20 cellular contexts compared by ENCODE assay signal in genomic region chr14:102445066-102445465, GRCh38.
A peak's percentile ranks its signal among the peaks of the same experiment; 100 is the strongest.
DNase-seq lines count a peak whose midpoint lies in the region; ATAC-seq, FAIRE-seq and TF ChIP-seq lines count a peak whose summit lies in the region.
"Had no signal": no experiment of that assay in that cellular context is flagged by ENCODE, and none has a peak within 500 bp of the region (broad histone marks: within the 10 kb centered on the region; RNA-seq: fewer than 3 reads in every experiment).

No MANE protein-coding gene starts in this region.

- H3K9me3 ChIP-seq in T-helper 17 cell (ENCODE audit: control insufficient read depth, low read length, poor library complexity, severe bottlenecking), result no peaks in the 10 kb centered on the region
- no peaks in the 10 kb centered on the region for H3K9me3 ChIP-seq in H1 (ENCODE audit: insufficient read depth in 2 of 2, low read depth in 1 of 2, low read length in 1 of 2)
- H3K9me3 ChIP-seq in thyroid gland, result no peaks in the 10 kb centered on the region
- H3K9me3 ChIP-seq: A549 had no signal

- no peaks in the 10 kb centered on the region for H3K79me1 ChIP-seq in H1 (ENCODE audit: low read depth, low read length)

- no peak for FAIRE-seq in H1 (lab: Jason Lieb, UNC)
- FAIRE-seq: A549, GM19239 had no signal

- 85% methylated on average over 7 of the region's 7 CpGs; no CpG with 5 or more reads in 1 of the 2 experiments for WGBS in H1 (ENCODE audit: extremely low coverage in 1 of 2, insufficient coverage in 1 of 2, insufficient read length in 1 of 2, insufficient replicate concordance in 2 of 2, low coverage in 1 of 2, low lambda C conversion rate in 2 of 2, missing lambda C conversion rate in 1 of 2), 2 experiments
- WGBS in thyroid gland, 2 donors, result 93 to 95% methylated on average over 7 of the region's 7 CpGs

- in situ Hi-C loops in GM13976 (cut with MboI; ENCODE audit: low sequenced_read_pairs, unreplicated experiment), result no loop called here

- H3K36me3 Mint-ChIP-seq in T-helper 17 cell (ENCODE audit: low read depth), result peaks cover 3% of the 10 kb centered on the region

- CTCF ChIA-PET in H1 (lab: Charles Lee; ENCODE audit: partially characterized antibody), result interaction anchor here (0.9 to 1.8 kb wide), 3 partner anchors 8 to 1642 kb away, joined by 3 to 5 read pairs (median 4); no protein-coding TSS in a partner anchor

- no peak overlapping the region for H3K18ac ChIP-seq in H1 (ENCODE audit: extremely low read depth, low read length)

- DNase-seq in T-helper 17 cell (no peak), H1 (ENCODE audit: low read depth in 1 of 2, low spot score in 2 of 2) (no peak), middle frontal gyrus (ENCODE audit: extremely low spot score, low spot score) (peak; percentile 27), substantia nigra (lab: John Stamatoyannopoulos, UW) (peak in 37 of 49 donors; percentile 17 to 87 (median 58)), GM03348 (ENCODE audit: low spot score) (no peak), GM13976 (ENCODE audit: low spot score) (no peak), thyroid gland (no peak)
- no peak for DNase-seq in effector CD8-positive, alpha-beta T cell (lab: John Stamatoyannopoulos, UW)
- DNase-seq: COR-L47; DMS153; GM23248; NCI-H1436; NCI-H2029; NCI-H2171; NCI-H446 treated with DMSO at 0.1 percent for 48 hours; NK-92 treated with Interleukin-12 subunit alpha and Interleukin-12 subunit beta, amount 100 ng/mL, for 24 hours; SIG-M5 had no signal

- H2BK12ac ChIP-seq in H1 (ENCODE audit: low read depth, low read length), result no peak overlapping the region

- no peak overlapping the region for H2BK120ac ChIP-seq in H1 (replicated peaks; ENCODE audit: low read depth, low read length)

- H4K5ac ChIP-seq in H1 (ENCODE audit: insufficient read length, low read depth, low read length), result no peak overlapping the region

- H3K27me3 ChIP-seq in H1 (replicated peaks in 1 of 4; ENCODE audit: control insufficient read depth in 3 of 4, extremely low read depth in 1 of 4, insufficient read depth in 3 of 4, low read length in 3 of 4) (no peaks in the 10 kb centered on the region), thyroid gland (no peaks in the 10 kb centered on the region)

- H3K23ac ChIP-seq in H1 (ENCODE audit: insufficient read length), result no peak overlapping the region

- H3K9ac ChIP-seq in H1 (replicated peaks in 1 of 4; ENCODE audit: extremely low read depth in 1 of 4, low read depth in 3 of 4, low read length in 3 of 4), result no peak overlapping the region
- H3K9ac ChIP-seq: GM23248 had no signal

- H3K36me3 ChIP-seq in H1 (ENCODE audit: control insufficient read depth in 2 of 4, insufficient read depth in 4 of 4, low read length in 3 of 4), result peaks cover 3 to 31% (median 13%) of the 10 kb centered on the region in 4 experiments; a peak in 6 of 8 replicates
- H3K36me3 ChIP-seq in thyroid gland, result peaks cover 38 to 52% of the 10 kb centered on the region in 2 donors

- peaks cover 3% of the 10 kb centered on the region for H3K4me1 Mint-ChIP-seq in T-helper 17 cell

- peak overlapping the region; percentile 30; the same call in 1 of the 2 replicates for H2BK5ac ChIP-seq in H1 (ENCODE audit: low read depth, low read length)

- no peaks in the 10 kb centered on the region for H3K79me2 ChIP-seq in H1 (ENCODE audit: control insufficient read depth in 1 of 2, insufficient read depth in 2 of 2, low read length in 2 of 2)

- H3K4ac ChIP-seq in H1 (replicated peaks; ENCODE audit: insufficient read length, low read depth, low read length), result no peak overlapping the region

- H3K23me2 ChIP-seq in H1 (ENCODE audit: low read depth, low read length), result no peaks in the 10 kb centered on the region

- no peak overlapping the region for H3K56ac ChIP-seq in H1 (replicated peaks; ENCODE audit: insufficient read length, low read depth, low read length)

- no peak overlapping the region for H4K91ac ChIP-seq in H1 (replicated peaks; ENCODE audit: insufficient read length, low read length)

- TF ChIP-seq EP300 in H1 (IDR thresholded peaks at IDR 0.05; ENCODE audit: borderline replicate concordance in 1 of 2, low read depth in 2 of 2, low read length in 2 of 2), result no peak

- no peak overlapping the region for H4K8ac ChIP-seq in H1 (ENCODE audit: extremely low read depth, insufficient read depth, low read length)

- TF ChIP-seq CTCF in H1 (IDR thresholded peaks at IDR 0.05; ENCODE audit: control extremely low read depth in 1 of 3, insufficient read depth in 1 of 3, low read depth in 1 of 3, low read length in 3 of 3), result no peak
- TF ChIP-seq CTCF in GM13976 (IDR thresholded peaks at IDR 0.05; ENCODE audit: borderline replicate concordance, control extremely low read depth, extremely low read depth, insufficient read depth, missing control alignments), result no peak
- TF ChIP-seq CTCF in thyroid gland (IDR thresholded peaks at IDR 0.05), result no peak

- H3K4me3 Mint-ChIP-seq in T-helper 17 cell, result no peak overlapping the region
- H3K4me3 Mint-ChIP-seq: CD14-positive monocyte had no signal

- H4K20me1 ChIP-seq in H1 (replicated peaks in 1 of 2; ENCODE audit: control insufficient read depth in 1 of 2, insufficient read depth in 2 of 2, low read length in 2 of 2), result no peaks in the 10 kb centered on the region

- no peak overlapping the region for H3K27ac ChIP-seq in H1 (ENCODE audit: low read depth, low read length)
- peak overlapping the region; percentile 63 for H3K27ac ChIP-seq in substantia nigra (ENCODE audit: low read depth, low read length, poor library complexity, severe bottlenecking)
- H3K27ac ChIP-seq in thyroid gland, result no peak overlapping the region
- H3K27ac ChIP-seq: A549, GM23248 had no signal

- TF ChIP-seq POLR2A in H1 (IDR thresholded peaks at IDR 0.05; ENCODE audit: control extremely low read depth in 1 of 2, low read depth in 2 of 2, low read length in 2 of 2) (no peak), thyroid gland (IDR thresholded peaks at IDR 0.05) (no peak)

- H2BK20ac ChIP-seq in H1 (ENCODE audit: low read length), result no peak overlapping the region

- no peaks in the 10 kb centered on the region for H3K27me3 Mint-ChIP-seq in T-helper 17 cell

- H3K4me3 ChIP-seq in H1 (ENCODE audit: extremely low read depth in 1 of 4, insufficient read depth in 2 of 4, low read depth in 3 of 4, low read length in 4 of 4), result no peak overlapping the region
- H3K4me3 ChIP-seq in thyroid gland (replicated peaks in 1 of 3), result no peak overlapping the region
- H3K4me3 ChIP-seq: A549, GM23248 had no signal

- H2AFZ ChIP-seq in H1 (ENCODE audit: low read length), result no peak overlapping the region
- H2AFZ ChIP-seq: GM23248 had no signal

- POLR2A ChIA-PET in H1 (lab: Charles Lee; ENCODE audit: partially characterized antibody), result no interaction called here

- intact Hi-C loops in thyroid gland (cut with DNase I), result no loop called here

- peak overlapping the region; percentile 24 for H3K27ac Mint-ChIP-seq in T-helper 17 cell

- ATAC-seq in T-helper 17 cell, result no peak
- ATAC-seq: A549 had no signal

- no peak overlapping the region for H2AK5ac ChIP-seq in H1 (ENCODE audit: low read depth, low read length)

- H3K14ac ChIP-seq in H1 (ENCODE audit: insufficient read length), result no peak overlapping the region

- no peaks in the 10 kb centered on the region; a peak in 1 of 7 replicates for H3K4me1 ChIP-seq in H1 (replicated peaks in 1 of 4; ENCODE audit: control insufficient read depth in 3 of 4, insufficient read depth in 4 of 4, low read length in 3 of 4)
- no peaks in the 10 kb centered on the region for H3K4me1 ChIP-seq in thyroid gland
- H3K4me1 ChIP-seq: A549 had no signal

- no peak for TF ChIP-seq RAD21 in H1 (IDR thresholded peaks at IDR 0.05 in 1 of 2, conservative IDR thresholded peaks at IDR 0.05 in 1 of 2; ENCODE audit: low read depth in 2 of 2, low read length in 2 of 2)

- no peak overlapping the region for H3K4me2 ChIP-seq in H1 (ENCODE audit: insufficient read depth in 1 of 2, low read depth in 2 of 2, low read length in 2 of 2)
- H3K4me2 ChIP-seq: A549 had no signal

- no peak overlapping the region for H2BK15ac ChIP-seq in H1 (ENCODE audit: low read length)

TF ChIP-seq in H1, 55 proteins besides CTCF, POLR2A, EP300 and RAD21:
- TF ChIP-seq CBX5 (IDR thresholded peaks at IDR 0.05; ENCODE audit: low read depth, low read length) (no peak), TAF1 (IDR thresholded peaks at IDR 0.05; ENCODE audit: low read depth, low read length) (no peak), HDAC2 (IDR thresholded peaks at IDR 0.05; ENCODE audit: borderline replicate concordance in 1 of 2, low read depth in 2 of 2, low read length in 2 of 2) (no peak), SP1 (IDR thresholded peaks at IDR 0.05; ENCODE audit: low read depth, low read length) (no peak), RNF2 (IDR thresholded peaks at IDR 0.05; ENCODE audit: borderline replicate concordance, low read depth, low read length, missing control alignments, poor library complexity, severe bottlenecking) (no peak), JUND (IDR thresholded peaks at IDR 0.05; ENCODE audit: low read length) (no peak), E2F6 (IDR thresholded peaks at IDR 0.05) (no peak), POLR2AphosphoS5 (IDR thresholded peaks at IDR 0.05; ENCODE audit: low read depth, low read length) (no peak), FOSL1 (IDR thresholded peaks at IDR 0.05; ENCODE audit: insufficient read depth, low read depth, low read length) (no peak)
TF ChIP-seq in H1: peak in this region for 0.

Comparison
In these comparisons a context has a peak if more than half of its experiments do, and no peak if none do; other contexts are left out.
1. DNase-seq: peak in middle frontal gyrus (single experiment) and substantia nigra (37 of 49); none in T-helper 17 cell (0 of 3), H1 (0 of 2), GM03348 (single experiment), GM13976 (single experiment), thyroid gland (0 of 2) and effector CD8-positive, alpha-beta T cell (single experiment).